ENCODE assay signal across 8 cellular contexts in genomic region chr20:44886828-44887227, GRCh38. TPM values are rescaled to one million over a fixed set of nuclear protein-coding genes. Genes with fewer than 3 reads are reported as not detected.
DNase-seq lines count a peak whose midpoint lies in the region; ATAC-seq and TF ChIP-seq lines count a peak whose summit lies in the region.

No MANE protein-coding gene starts in this region.

- no peaks in the 10 kb centered on the region; the same call in 1 of the 2 replicates for H3K27me3 ChIP-seq in HUES6 (ENCODE audit: control insufficient read depth, insufficient read depth, low read length)
- H3K27me3 ChIP-seq in mononuclear cell (ENCODE audit: insufficient read depth, low read length) = no peaks in the 10 kb centered on the region

- peak overlapping the region; percentile 98 for H3K9ac ChIP-seq in HUES6 (ENCODE audit: low read length)

- H3K4me1 ChIP-seq in HUES6 (ENCODE audit: control insufficient read depth, insufficient read depth, low read length) = peaks cover 19% of the 10 kb centered on the region
- peaks cover 62% of the 10 kb centered on the region for H3K4me1 ChIP-seq in mononuclear cell (ENCODE audit: insufficient read depth, low read length)

- peaks cover 15% of the 10 kb centered on the region for H3K36me3 ChIP-seq in HUES6 (ENCODE audit: control insufficient read depth, insufficient read depth, low read length)

- TF ChIP-seq CTCF in 22Rv1 (IDR thresholded peaks at IDR 0.05) (no peak), cardiac fibroblast (IDR thresholded peaks at IDR 0.05; ENCODE audit: low read depth, low read length) (no peak)

- H3K9me3 ChIP-seq in HUES6 (ENCODE audit: control insufficient read depth, insufficient read depth, low read depth, low read length) = no peaks in the 10 kb centered on the region
- no peaks in the 10 kb centered on the region for H3K9me3 ChIP-seq in mononuclear cell (ENCODE audit: low read depth, low read length)

- ATAC-seq in GM21360 (IDR thresholded peaks at IDR 0.05; ENCODE audit: unreplicated experiment) (no peak), HG03139 (IDR thresholded peaks at IDR 0.05; ENCODE audit: unreplicated experiment) (no peak), HG02884 (IDR thresholded peaks at IDR 0.05; ENCODE audit: unreplicated experiment) (no peak)

- peak overlapping the region; percentile 83; the same call in 1 of the 2 replicates for H3K27ac ChIP-seq in 22Rv1
- H3K27ac ChIP-seq in HUES6 (ENCODE audit: low read depth, low read length) = peak overlapping the region; percentile 98; the same call in 1 of the 2 replicates

- H3K4me3 ChIP-seq in HUES6 (ENCODE audit: low read depth, low read length) (peak overlapping the region; percentile 98), cardiac fibroblast (replicated peaks in 1 of 2; ENCODE audit: low read depth in 2 of 2, low read length in 2 of 2) (peak overlapping the region; percentile 88 to 92), mononuclear cell (ENCODE audit: low read length) (peak overlapping the region; percentile 97)

- no peak for DNase-seq in cardiac fibroblast (ENCODE audit: low read depth in 2 of 2)
- no peak for DNase-seq in iPS-NIHi11 (ENCODE audit: low spot score)

RNA-seq across cellular contexts. Expression of gene YWHAB, which starts 1.3 kb away (rescaled TPM):
- total RNA-seq in mononuclear cell = 107 TPM

RNA-seq across cellular contexts. Expression of gene PABPC1L, which starts 23.0 kb away (rescaled TPM):
- total RNA-seq in mononuclear cell = 6.6 TPM
